In the genomic region with DNA sequence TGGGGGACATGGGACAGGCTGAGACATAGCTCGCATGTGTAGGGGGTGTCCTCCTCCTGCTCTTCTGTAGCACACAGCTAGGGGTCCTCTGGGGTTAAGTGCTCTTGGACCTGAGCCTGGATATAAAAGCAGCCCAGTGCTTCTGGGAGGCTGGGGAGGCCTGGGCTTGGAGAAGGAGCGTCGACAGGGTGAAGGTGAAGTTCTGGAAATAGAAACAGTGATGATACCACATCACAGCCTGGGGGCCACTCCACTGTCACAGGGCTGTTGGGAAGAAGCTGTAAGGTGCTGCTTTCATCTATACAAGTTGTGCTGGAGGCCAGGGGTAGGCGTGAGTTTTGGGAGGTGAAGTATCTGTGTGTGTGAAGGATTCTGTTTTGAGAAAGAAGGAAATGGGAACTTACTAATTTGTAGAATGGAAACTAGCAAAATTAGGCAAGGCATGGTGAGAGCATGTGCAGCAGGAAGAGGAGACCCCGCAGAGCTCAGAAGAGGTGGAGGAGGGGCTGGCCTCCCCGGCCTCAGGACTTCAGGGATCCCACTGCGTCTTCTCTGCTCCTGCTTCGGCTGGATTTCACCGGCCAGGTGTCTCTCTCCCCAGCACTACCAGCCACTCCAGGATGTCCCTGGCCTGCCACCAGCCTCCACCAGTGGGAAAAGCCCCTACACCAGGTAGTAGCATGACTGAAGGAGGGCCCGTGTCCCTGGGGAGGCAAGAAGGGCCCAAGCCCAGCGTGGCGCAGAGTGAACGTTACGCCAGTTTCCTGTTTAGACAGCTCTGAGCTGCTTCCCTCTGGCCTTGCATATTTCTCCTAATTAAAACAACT, we compare ENCODE assay signal across 8 cellular contexts. TPM values are rescaled to one million over a fixed set of nuclear protein-coding genes. Genes with fewer than 3 reads are reported as not detected.
DNase-seq lines count a peak whose midpoint lies in the region; ATAC-seq, FAIRE-seq and TF ChIP-seq lines count a peak whose summit lies in the region.

No MANE protein-coding gene starts in this region.

- H3K36me3 ChIP-seq in DND-41 (ENCODE audit: insufficient read depth, low read length) (no peaks in the 10 kb centered on the region), small intestine (ENCODE audit: control insufficient read depth in 2 of 2, insufficient read depth in 2 of 2, low read length in 2 of 2) (no peaks in the 10 kb centered on the region)

- FAIRE-seq in small intestine (lab: Jason Lieb, UNC) = no peak

- no peak for TF ChIP-seq CTCF in DND-41 (IDR thresholded peaks at IDR 0.05; ENCODE audit: borderline replicate concordance, extremely low read depth, low read length, poor library complexity, severe bottlenecking)

- H3K4me2 ChIP-seq in DND-41 (ENCODE audit: insufficient read depth, low read length) = no peak overlapping the region

- ATAC-seq in DND-41 (ENCODE audit: insufficient read depth, low read depth) (peak; percentile 82), HG03139 (IDR thresholded peaks at IDR 0.05; ENCODE audit: unreplicated experiment) (peak; percentile 40)

- H3K4me3 ChIP-seq in DND-41 (ENCODE audit: low read depth in 1 of 2, low read length in 2 of 2) (no peak overlapping the region), small intestine (ENCODE audit: low read depth in 1 of 2, low read length in 2 of 2) (no peak overlapping the region)

- no peak overlapping the region for H3K9ac ChIP-seq in DND-41 (ENCODE audit: low read depth, low read length)

- 54 to 79% (median 59%) methylated on average over 14 of the region's 14 CpGs for WGBS in small intestine, 3 donors

- H3K27me3 ChIP-seq in DND-41 (ENCODE audit: insufficient read depth, low read length, poor library complexity) (no peaks in the 10 kb centered on the region), small intestine (ENCODE audit: control insufficient read depth in 2 of 2, insufficient read depth in 2 of 2, low read length in 2 of 2) (no peaks in the 10 kb centered on the region)

- H3K9me3 ChIP-seq in DND-41 (ENCODE audit: insufficient read depth, low read length, severe bottlenecking) (no peaks in the 10 kb centered on the region), small intestine (ENCODE audit: control insufficient read depth, low read depth) (no peaks in the 10 kb centered on the region)

- H2AFZ ChIP-seq in DND-41 (ENCODE audit: low read depth, low read length) = no peak overlapping the region

- DNase-seq in DND-41 (peak; percentile 63), GM19238 (ENCODE audit: insufficient read length, low spot score) (peak; percentile 57), UCSD-AML1 (lab: John Stamatoyannopoulos, UW; ENCODE audit: unreplicated experiment) (peak; percentile 54), small intestine (no peak), NCI-H2171 (lab: John Stamatoyannopoulos, UW) (no peak), HPDE6-E6E7 (ENCODE audit: extremely low spot score) (no peak), NCI-H128 (lab: John Stamatoyannopoulos, UW; ENCODE audit: unreplicated experiment) (no peak)

- no peaks in the 10 kb centered on the region for H3K4me1 ChIP-seq in DND-41 (ENCODE audit: insufficient read depth, low read length)
- no peaks in the 10 kb centered on the region for H3K4me1 ChIP-seq in small intestine (ENCODE audit: control insufficient read depth in 2 of 2, insufficient read depth in 1 of 2, low read depth in 1 of 2, low read length in 1 of 2)

- H3K79me2 ChIP-seq in DND-41 (ENCODE audit: insufficient read depth, low read length) = no peaks in the 10 kb centered on the region

- H3K27ac ChIP-seq in DND-41 (ENCODE audit: low read length) = no peak overlapping the region; the same call in 1 of the 2 replicates
- H3K27ac ChIP-seq in small intestine (ENCODE audit: low read depth in 1 of 2, low read length in 1 of 2) = peak overlapping the region; percentile 29 to 36

- H4K20me1 ChIP-seq in DND-41 (ENCODE audit: insufficient read depth, low read length) = no peaks in the 10 kb centered on the region

RNA-seq across cellular contexts. Expression of a gene that starts 19.4 kb away (rescaled TPM):
- 10 to 100 TPM in 2 of 3 donors, 1 to 10 TPM in 1; 8.4 to 27.5 (median 10.3) TPM for polyA plus RNA-seq in small intestine

Comparison
In these comparisons a context has a peak if more than half of its experiments do, and no peak if none do; other contexts are left out.
1. DNase-seq: peak in DND-41 (single experiment), GM19238 (single experiment) and UCSD-AML1 (single experiment); none in small intestine (single experiment), NCI-H2171 (single experiment), HPDE6-E6E7 (single experiment) and NCI-H128 (single experiment).